9 cellular contexts compared by ENCODE assay signal in genomic region chr3:136193273-136194043, GRCh38. TPM values are rescaled to one million over a fixed set of nuclear protein-coding genes. Genes with fewer than 3 reads are reported as not detected.
A peak's percentile ranks its signal among the peaks of the same experiment; 100 is the strongest.
DNase-seq lines count a peak whose midpoint lies in the region; ATAC-seq, FAIRE-seq and TF ChIP-seq lines count a peak whose summit lies in the region.
"Had no signal": no experiment of that assay in that cellular context is flagged by ENCODE, and none has a peak within 500 bp of the region (broad histone marks: within the 10 kb centered on the region; RNA-seq: fewer than 3 reads in every experiment).

No MANE protein-coding gene starts in this region.

- peaks cover 18 to 43% (median 19%) of the 10 kb centered on the region in 3 donors for H3K4me1 ChIP-seq in pancreas

- H3K27ac ChIP-seq in pancreas, result peak overlapping the region in 2 of 4 donors; percentile 28 to 100

- peaks cover 57% of the 10 kb centered on the region for H3K36me3 Mint-ChIP-seq in activated CD8-positive, alpha-beta memory T cell treated with anti-CD3 and anti-CD28 coated beads, Interleukin-2, amount 10 ng/mL, durations not matched to agents 7 days and 5 days

- ATAC-seq in activated CD8-positive, alpha-beta memory T cell treated with anti-CD3 and anti-CD28 coated beads, Interleukin-2, amount 10 ng/mL, durations not matched to agents 7 days and 5 days, result no peak
- ATAC-seq in pancreas, result no peak

- H3K9me3 ChIP-seq in pancreas, result no peaks in the 10 kb centered on the region

- peak overlapping the region; percentile 65 for H3K4me3 ChIP-seq in epithelial cell of proximal tubule (ENCODE audit: low read depth, low read length)
- peak overlapping the region; percentile 72 to 94 (median 88) for H3K4me3 ChIP-seq in pancreas

- no peaks in the 10 kb centered on the region for H3K36me3 ChIP-seq in pancreas

- peaks cover 3% of the 10 kb centered on the region for H3K27me3 Mint-ChIP-seq in activated CD8-positive, alpha-beta memory T cell treated with anti-CD3 and anti-CD28 coated beads, Interleukin-2, amount 10 ng/mL, durations not matched to agents 7 days and 5 days

- peaks cover 47% of the 10 kb centered on the region for H3K4me1 Mint-ChIP-seq in activated CD8-positive, alpha-beta memory T cell treated with anti-CD3 and anti-CD28 coated beads, Interleukin-2, amount 10 ng/mL, durations not matched to agents 7 days and 5 days

- CTCF ChIA-PET in activated CD8-positive, alpha-beta memory T cell treated with anti-CD3 and anti-CD28 coated beads, Interleukin-2, amount 10 ng/mL, durations not matched to agents 7 days and 5 days (lab: Charles Lee), result interaction anchor here (1.5 to 3.2 kb wide), 5 partner anchors 12 to 559 kb away, joined by 4 to 10 read pairs (median 6); partner anchors contain the start of gene STAG1

- peak; percentile 45 for DNase-seq in activated CD8-positive, alpha-beta memory T cell treated with anti-CD3 and anti-CD28 coated beads, Interleukin-2, amount 10 ng/mL, durations not matched to agents 7 days and 5 days
- DNase-seq in activated CD8-positive, alpha-beta memory T cell treated with anti-CD3 and anti-CD28 coated beads, Interleukin-2, amount 50 U/mL, for 4 hours, result no peak
- DNase-seq in RPMI7951 (ENCODE audit: low read depth) (peak; percentile 9), epithelial cell of proximal tubule (ENCODE audit: low read depth) (no peak), pancreas (no peak), COLO829 (ENCODE audit: low spot score) (no peak), NCI-H2081 (lab: John Stamatoyannopoulos, UW) (no peak), NCI-H2029 treated with DMSO at 0.1 percent for 48 hours (lab: John Stamatoyannopoulos, UW) (no peak)

- TF ChIP-seq CTCF in epithelial cell of proximal tubule (conservative IDR thresholded peaks at IDR 0.05; ENCODE audit: low read depth, low read length), result no peak
- no peak for TF ChIP-seq CTCF in pancreas (IDR thresholded peaks at IDR 0.05)

- peak overlapping the region; percentile 98 for H3K4me3 Mint-ChIP-seq in activated CD8-positive, alpha-beta memory T cell treated with anti-CD3 and anti-CD28 coated beads, Interleukin-2, amount 10 ng/mL, durations not matched to agents 7 days and 5 days

- H3K27ac Mint-ChIP-seq in activated CD8-positive, alpha-beta memory T cell treated with anti-CD3 and anti-CD28 coated beads, Interleukin-2, amount 10 ng/mL, durations not matched to agents 7 days and 5 days, result peak overlapping the region; percentile 98

- no peaks in the 10 kb centered on the region for H3K27me3 ChIP-seq in pancreas

- no peak for FAIRE-seq in pancreas (lab: Jason Lieb, UNC)
- FAIRE-seq: GM18507 had no signal

- no peaks in the 10 kb centered on the region for H3K9me3 Mint-ChIP-seq in activated CD8-positive, alpha-beta memory T cell treated with anti-CD3 and anti-CD28 coated beads, Interleukin-2, amount 10 ng/mL, durations not matched to agents 7 days and 5 days (ENCODE audit: low read depth)

- intact Hi-C loops in pancreas (cut with DNase I), result no loop called here

- 0 to 1% methylated on average over 6 of the region's 6 CpGs for WGBS in pancreas, 2 donors

RNA-seq across cellular contexts. Expression of gene MSL2, which starts 2.7 kb away (rescaled TPM):
- total RNA-seq in activated CD8-positive, alpha-beta memory T cell treated with anti-CD3 and anti-CD28 coated beads, Interleukin-2, amount 10 ng/mL, durations not matched to agents 7 days and 5 days, result 10 to 100 TPM; 62.6 to 64.3 TPM
- 13.1 and 13.7 TPM in 2 replicates for total RNA-seq in RPMI7951 (2014; rRNA removed; shearing (Covaris generic))
- total RNA-seq in epithelial cell of proximal tubule (8.0 and 8.3 TPM in 2 replicates), pancreas (10 to 100 TPM in 5 of 6 donors, 1 to 10 TPM in 1; 9.4 to 19.2 (median 11.7) TPM)
- polyA plus RNA-seq in pancreas, result 1 to 10 TPM; 3.5 to 7.2 TPM

RNA-seq across cellular contexts. Expression of gene PCCB, which starts 56.7 kb away (rescaled TPM):
- total RNA-seq in activated CD8-positive, alpha-beta memory T cell treated with anti-CD3 and anti-CD28 coated beads, Interleukin-2, amount 10 ng/mL, durations not matched to agents 7 days and 5 days, result 10 to 100 TPM; 34.5 to 39.2 TPM
- total RNA-seq in RPMI7951 (2014; rRNA removed; shearing (Covaris generic)), result 30.8 and 38.6 TPM in 2 replicates
- total RNA-seq in epithelial cell of proximal tubule, result 39.1 and 80.6 TPM in 2 replicates
- 10 to 100 TPM in 5 of 6 donors, 1 to 10 TPM in 1; 9.3 to 24.9 (median 18.2) TPM for total RNA-seq in pancreas
- 10 to 100 TPM in 1 of 2 donors, 1 to 10 TPM in 1; 8.9 to 11.7 TPM for polyA plus RNA-seq in pancreas

Comparison
In these comparisons a context has a peak if more than half of its experiments do, and no peak if none do; other contexts are left out.
1. DNase-seq: peak in activated CD8-positive, alpha-beta memory T cell treated with anti-CD3 and anti-CD28 coated beads, Interleukin-2, amount 10 ng/mL, durations not matched to agents 7 days and 5 days (single experiment) and RPMI7951 (single experiment); none in activated CD8-positive, alpha-beta memory T cell treated with anti-CD3 and anti-CD28 coated beads, Interleukin-2, amount 50 U/mL, for 4 hours (single experiment), epithelial cell of proximal tubule (single experiment), pancreas (0 of 6), COLO829 (single experiment), NCI-H2081 (0 of 2) and NCI-H2029 treated with DMSO at 0.1 percent for 48 hours (single experiment).